Comparison of ENCODE assay signal across 18 cellular contexts in the genomic region with DNA sequence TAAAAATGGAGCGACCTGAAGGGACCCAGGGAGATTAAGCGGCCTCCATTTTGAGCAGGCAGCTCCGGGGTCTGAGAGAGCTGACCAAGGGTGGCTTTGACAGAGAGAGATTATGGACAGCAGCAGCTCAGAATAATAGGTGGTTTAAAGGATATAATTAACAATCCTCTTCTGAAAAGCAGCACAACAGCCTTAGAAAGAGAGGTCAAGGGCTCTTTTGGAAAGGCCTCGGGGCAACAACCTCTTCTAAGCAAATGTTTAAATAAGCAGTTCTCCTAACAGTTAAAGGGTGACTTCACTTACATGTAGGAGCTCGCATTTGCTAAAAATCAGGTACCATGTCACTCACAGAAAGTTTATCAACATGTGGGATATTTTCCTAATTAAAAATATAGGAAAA.
DNase-seq lines count a peak whose midpoint lies in the region; TF ChIP-seq lines count a peak whose summit lies in the region.
"Had no signal": no experiment of that assay in that cellular context is flagged by ENCODE, and none has a peak within 500 bp of the region (broad histone marks: within the 10 kb centered on the region; RNA-seq: fewer than 3 reads in every experiment).

No MANE protein-coding gene starts in this region.

- no peaks in the 10 kb centered on the region for H3F3A ChIP-seq in neural progenitor cell (ENCODE audit: low read depth)

- H3K36me3 ChIP-seq in breast epithelium (no peaks in the 10 kb centered on the region), neural progenitor cell (no peaks in the 10 kb centered on the region)
- H3K36me3 ChIP-seq: BE2C had no signal

- no peak overlapping the region for H3K4me3 Mint-ChIP-seq in neural progenitor cell
- H3K4me3 Mint-ChIP-seq: activated naive CD8-positive, alpha-beta T cell; central memory CD8-positive, alpha-beta T cell; endodermal cell had no signal

- no peaks in the 10 kb centered on the region for H3K79me2 ChIP-seq in neural progenitor cell (ENCODE audit: low read depth)

- peak overlapping the region in 1 of 3 donors; percentile 21 for H3K4me3 ChIP-seq in breast epithelium
- no peak overlapping the region for H3K4me3 ChIP-seq in neural progenitor cell

- H2AFZ ChIP-seq in neural progenitor cell (replicated peaks): no peak overlapping the region

- no peak overlapping the region for H3K9ac ChIP-seq in neural progenitor cell

- peaks cover 5% of the 10 kb centered on the region for H3K9me3 Mint-ChIP-seq in neural progenitor cell
- H3K9me3 Mint-ChIP-seq: central memory CD8-positive, alpha-beta T cell had no signal

- DNase-seq in DMS153 (lab: John Stamatoyannopoulos, UW): peak; percentile 22
- DNase-seq in NCI-H1417 treated with DMSO at 0.1 percent for 48 hours (lab: John Stamatoyannopoulos, UW): peak; percentile 67
- no peak for DNase-seq in breast epithelium (ENCODE audit: low spot score in 2 of 2)
- DNase-seq in neural progenitor cell (ENCODE audit: low spot score): no peak
- no peak for DNase-seq in superior temporal gyrus (ENCODE audit: extremely low spot score)
- DNase-seq in ecto neural progenitor cell (ENCODE audit: low spot score): no peak
- no peak for DNase-seq in NOMO-1 treated with dmso at 0.1 percent for 144 hours (lab: John Stamatoyannopoulos, UW; ENCODE audit: unreplicated experiment)
- DNase-seq in GM19238 (ENCODE audit: insufficient read length, low spot score): no peak
- DNase-seq: activated CD4-positive, CD25-positive, alpha-beta regulatory T cell treated with anti-CD3 and anti-CD28 coated beads, Interleukin-2, amount 50 U/mL, for 72 hours; activated CD8-positive, alpha-beta memory T cell treated with anti-CD3 and anti-CD28 coated beads, Interleukin-2, amount 50 U/mL, for 48 hours; BE2C; endodermal cell; foreskin melanocyte; NCI-H524; small intestine; stimulated activated naive CD4-positive, alpha-beta T cell had no signal

- H4K20me1 ChIP-seq in neural progenitor cell (ENCODE audit: low read depth): no peaks in the 10 kb centered on the region

- H3K4me1 ChIP-seq in breast epithelium: no peaks in the 10 kb centered on the region
- H3K4me1 ChIP-seq in neural progenitor cell: peaks cover 22% of the 10 kb centered on the region
- H3K4me1 ChIP-seq: BE2C had no signal

- peaks cover 4% of the 10 kb centered on the region for H3K36me3 Mint-ChIP-seq in neural progenitor cell
- H3K36me3 Mint-ChIP-seq: activated naive CD8-positive, alpha-beta T cell had no signal

- H3K27ac Mint-ChIP-seq in neural progenitor cell: peak overlapping the region; percentile 21
- H3K27ac Mint-ChIP-seq: activated naive CD8-positive, alpha-beta T cell; endodermal cell had no signal

- peak overlapping the region; percentile 87 to 90 for H3K27ac ChIP-seq in breast epithelium
- no peak overlapping the region for H3K27ac ChIP-seq in neural progenitor cell

- TF ChIP-seq CTCF in breast epithelium (IDR thresholded peaks at IDR 0.05) (no peak), neural progenitor cell (IDR thresholded peaks at IDR 0.05) (no peak)

- intact Hi-C loops in breast epithelium (cut with DNase I; ENCODE audit: low total_unique reads): no loop called here

- H3K4me1 Mint-ChIP-seq in neural progenitor cell: peaks cover 40% of the 10 kb centered on the region

- no peak for TF ChIP-seq POLR2A in breast epithelium (IDR thresholded peaks at IDR 0.05)

- H3K27me3 Mint-ChIP-seq in neural progenitor cell (ENCODE audit: insufficient read depth, low read depth): peaks cover 8% of the 10 kb centered on the region
- H3K27me3 Mint-ChIP-seq: activated naive CD8-positive, alpha-beta T cell; central memory CD8-positive, alpha-beta T cell had no signal

- no peaks in the 10 kb centered on the region for H3K9me3 ChIP-seq in breast epithelium
- H3K9me3 ChIP-seq in neural progenitor cell (ENCODE audit: low read depth): no peaks in the 10 kb centered on the region
- H3K9me3 ChIP-seq: BE2C had no signal

- H3K27me3 ChIP-seq in breast epithelium (no peaks in the 10 kb centered on the region), neural progenitor cell (no peaks in the 10 kb centered on the region)
- H3K27me3 ChIP-seq: BE2C had no signal

- no peak overlapping the region for H3K4me2 ChIP-seq in neural progenitor cell

Comparison
In these comparisons a context has a peak if more than half of its experiments do, and no peak if none do; other contexts are left out.
1. DNase-seq: peak in DMS153 (single experiment) and NCI-H1417 treated with DMSO at 0.1 percent for 48 hours (single experiment); none in breast epithelium (0 of 2), neural progenitor cell (single experiment), superior temporal gyrus (single experiment), ecto neural progenitor cell (single experiment), NOMO-1 treated with dmso at 0.1 percent for 144 hours (single experiment) and GM19238 (single experiment).